1 cellular context compared by ENCODE assay signal in genomic region chr7:149028346-149029109, GRCh38.
TF ChIP-seq lines count a peak whose summit lies in the region.

A gene with protein sequence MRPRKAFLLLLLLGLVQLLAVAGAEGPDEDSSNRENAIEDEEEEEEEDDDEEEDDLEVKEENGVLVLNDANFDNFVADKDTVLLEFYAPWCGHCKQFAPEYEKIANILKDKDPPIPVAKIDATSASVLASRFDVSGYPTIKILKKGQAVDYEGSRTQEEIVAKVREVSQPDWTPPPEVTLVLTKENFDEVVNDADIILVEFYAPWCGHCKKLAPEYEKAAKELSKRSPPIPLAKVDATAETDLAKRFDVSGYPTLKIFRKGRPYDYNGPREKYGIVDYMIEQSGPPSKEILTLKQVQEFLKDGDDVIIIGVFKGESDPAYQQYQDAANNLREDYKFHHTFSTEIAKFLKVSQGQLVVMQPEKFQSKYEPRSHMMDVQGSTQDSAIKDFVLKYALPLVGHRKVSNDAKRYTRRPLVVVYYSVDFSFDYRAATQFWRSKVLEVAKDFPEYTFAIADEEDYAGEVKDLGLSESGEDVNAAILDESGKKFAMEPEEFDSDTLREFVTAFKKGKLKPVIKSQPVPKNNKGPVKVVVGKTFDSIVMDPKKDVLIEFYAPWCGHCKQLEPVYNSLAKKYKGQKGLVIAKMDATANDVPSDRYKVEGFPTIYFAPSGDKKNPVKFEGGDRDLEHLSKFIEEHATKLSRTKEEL (minus strand): TSS chr7:149028505. CDS start chr7:149028408, 97 bp downstream.

TF ChIP-seq in HEK293, 187 proteins besides CTCF, POLR2A, EP300 and RAD21 (continued from another document and continues in another):
- TF ChIP-seq, protein P1, sequence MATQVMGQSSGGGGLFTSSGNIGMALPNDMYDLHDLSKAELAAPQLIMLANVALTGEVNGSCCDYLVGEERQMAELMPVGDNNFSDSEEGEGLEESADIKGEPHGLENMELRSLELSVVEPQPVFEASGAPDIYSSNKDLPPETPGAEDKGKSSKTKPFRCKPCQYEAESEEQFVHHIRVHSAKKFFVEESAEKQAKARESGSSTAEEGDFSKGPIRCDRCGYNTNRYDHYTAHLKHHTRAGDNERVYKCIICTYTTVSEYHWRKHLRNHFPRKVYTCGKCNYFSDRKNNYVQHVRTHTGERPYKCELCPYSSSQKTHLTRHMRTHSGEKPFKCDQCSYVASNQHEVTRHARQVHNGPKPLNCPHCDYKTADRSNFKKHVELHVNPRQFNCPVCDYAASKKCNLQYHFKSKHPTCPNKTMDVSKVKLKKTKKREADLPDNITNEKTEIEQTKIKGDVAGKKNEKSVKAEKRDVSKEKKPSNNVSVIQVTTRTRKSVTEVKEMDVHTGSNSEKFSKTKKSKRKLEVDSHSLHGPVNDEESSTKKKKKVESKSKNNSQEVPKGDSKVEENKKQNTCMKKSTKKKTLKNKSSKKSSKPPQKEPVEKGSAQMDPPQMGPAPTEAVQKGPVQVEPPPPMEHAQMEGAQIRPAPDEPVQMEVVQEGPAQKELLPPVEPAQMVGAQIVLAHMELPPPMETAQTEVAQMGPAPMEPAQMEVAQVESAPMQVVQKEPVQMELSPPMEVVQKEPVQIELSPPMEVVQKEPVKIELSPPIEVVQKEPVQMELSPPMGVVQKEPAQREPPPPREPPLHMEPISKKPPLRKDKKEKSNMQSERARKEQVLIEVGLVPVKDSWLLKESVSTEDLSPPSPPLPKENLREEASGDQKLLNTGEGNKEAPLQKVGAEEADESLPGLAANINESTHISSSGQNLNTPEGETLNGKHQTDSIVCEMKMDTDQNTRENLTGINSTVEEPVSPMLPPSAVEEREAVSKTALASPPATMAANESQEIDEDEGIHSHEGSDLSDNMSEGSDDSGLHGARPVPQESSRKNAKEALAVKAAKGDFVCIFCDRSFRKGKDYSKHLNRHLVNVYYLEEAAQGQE (tag by site-specific recombination; IDR thresholded peaks at IDR 0.05), result no peak; the same call in 1 of the 2 replicates
- TF ChIP-seq GLI4 (tag by site-specific recombination; IDR thresholded peaks at IDR 0.05) (no peak), ZNF302 (tag by site-specific recombination; IDR thresholded peaks at IDR 0.05; ENCODE audit: low read depth) (no peak), ZNF292 (tag by site-specific recombination; IDR thresholded peaks at IDR 0.05; ENCODE audit: borderline replicate concordance, low read depth) (no peak), ZSCAN4 (tag by site-specific recombination; IDR thresholded peaks at IDR 0.05) (no peak), ZNF362 (tag by site-specific recombination; IDR thresholded peaks at IDR 0.05) (no peak), ZNF10 (tag by site-specific recombination; IDR thresholded peaks at IDR 0.05) (0 out of 2 replicates have a peak, but pooled peaks have one; percentile 35), TRIM28 (IDR thresholded peaks at IDR 0.05; ENCODE audit: borderline replicate concordance, low read length) (no peak), ZNF266 (tag by site-specific recombination; IDR thresholded peaks at IDR 0.05; ENCODE audit: low read depth) (no peak), ZFP37 (tag by site-specific recombination; IDR thresholded peaks at IDR 0.05) (no peak), GFI1B (tag by site-specific recombination; IDR thresholded peaks at IDR 0.05) (no peak), ZNF704 (tag by site-specific recombination; IDR thresholded peaks at IDR 0.05) (no peak), ZNF654 (tag by site-specific recombination; IDR thresholded peaks at IDR 0.05; ENCODE audit: low read depth) (no peak), ZNF600 (tag by site-specific recombination; IDR thresholded peaks at IDR 0.05) (peak; percentile 39), ZNF426 (tag by site-specific recombination; IDR thresholded peaks at IDR 0.05) (no peak), GLIS2 (tag by site-specific recombination; IDR thresholded peaks at IDR 0.05) (peak; percentile 99), ZNF560 (tag by site-specific recombination; IDR thresholded peaks at IDR 0.05; ENCODE audit: borderline replicate concordance) (no peak), ZNF610 (tag by site-specific recombination; IDR thresholded peaks at IDR 0.05; ENCODE audit: borderline replicate concordance) (peak; percentile 78), ZNF175 (tag by site-specific recombination; IDR thresholded peaks at IDR 0.05) (no peak), ZNF629 (tag by site-specific recombination; IDR thresholded peaks at IDR 0.05) (no peak), ZNF416 (tag by site-specific recombination; IDR thresholded peaks at IDR 0.05) (no peak), ZNF24 (tag by site-specific recombination; IDR thresholded peaks at IDR 0.05) (0 out of 2 replicates have a peak, but pooled peaks have one; percentile 26), ZNF621 (tag by site-specific recombination; IDR thresholded peaks at IDR 0.05) (no peak), BCL11B (tag by site-specific recombination; IDR thresholded peaks at IDR 0.05; ENCODE audit: low read depth) (no peak), ZNF148 (tag by site-specific recombination; IDR thresholded peaks at IDR 0.05; ENCODE audit: borderline replicate concordance) (no peak), ZNF404 (tag by site-specific recombination; IDR thresholded peaks at IDR 0.05) (no peak), ZNF155 (tag by site-specific recombination; IDR thresholded peaks at IDR 0.05) (no peak), KLF10 (tag by site-specific recombination; IDR thresholded peaks at IDR 0.05) (peak; percentile 81), ZXDB (tag by site-specific recombination; IDR thresholded peaks at IDR 0.05) (peak; percentile 51), ZNF521 (tag by site-specific recombination; IDR thresholded peaks at IDR 0.05) (no peak), ZBTB26 (tag by site-specific recombination; optimal IDR thresholded peaks at IDR 0.05) (peak; percentile 98), ZNF785 (tag by site-specific recombination; IDR thresholded peaks at IDR 0.05) (no peak), TCF7L2 (IDR thresholded peaks at IDR 0.05; ENCODE audit: borderline replicate concordance, low read depth, low read length) (peak; percentile 96), ZNF214 (tag by site-specific recombination; IDR thresholded peaks at IDR 0.05; ENCODE audit: borderline replicate concordance) (no peak), KLF9 (tag by site-specific recombination; IDR thresholded peaks at IDR 0.05; ENCODE audit: low read depth) (peak; percentile 87), SP3 (tag by site-specific recombination; IDR thresholded peaks at IDR 0.05) (peak; percentile 93), ZNF335 (tag by site-specific recombination; conservative IDR thresholded peaks at IDR 0.05) (peak; percentile 90), MZF1 (tag by site-specific recombination; IDR thresholded peaks at IDR 0.05; ENCODE audit: borderline replicate concordance) (no peak), FEZF1 (tag by site-specific recombination; IDR thresholded peaks at IDR 0.05) (no peak), WT1 (tag by site-specific recombination; IDR thresholded peaks at IDR 0.05) (peak; percentile 16), ZNF423 (tag by site-specific recombination; IDR thresholded peaks at IDR 0.05) (no peak)
- TF ChIP-seq, protein P2, sequence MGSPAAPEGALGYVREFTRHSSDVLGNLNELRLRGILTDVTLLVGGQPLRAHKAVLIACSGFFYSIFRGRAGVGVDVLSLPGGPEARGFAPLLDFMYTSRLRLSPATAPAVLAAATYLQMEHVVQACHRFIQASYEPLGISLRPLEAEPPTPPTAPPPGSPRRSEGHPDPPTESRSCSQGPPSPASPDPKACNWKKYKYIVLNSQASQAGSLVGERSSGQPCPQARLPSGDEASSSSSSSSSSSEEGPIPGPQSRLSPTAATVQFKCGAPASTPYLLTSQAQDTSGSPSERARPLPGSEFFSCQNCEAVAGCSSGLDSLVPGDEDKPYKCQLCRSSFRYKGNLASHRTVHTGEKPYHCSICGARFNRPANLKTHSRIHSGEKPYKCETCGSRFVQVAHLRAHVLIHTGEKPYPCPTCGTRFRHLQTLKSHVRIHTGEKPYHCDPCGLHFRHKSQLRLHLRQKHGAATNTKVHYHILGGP (tag by site-specific recombination; IDR thresholded peaks at IDR 0.05), result no peak
- TF ChIP-seq, protein P3, sequence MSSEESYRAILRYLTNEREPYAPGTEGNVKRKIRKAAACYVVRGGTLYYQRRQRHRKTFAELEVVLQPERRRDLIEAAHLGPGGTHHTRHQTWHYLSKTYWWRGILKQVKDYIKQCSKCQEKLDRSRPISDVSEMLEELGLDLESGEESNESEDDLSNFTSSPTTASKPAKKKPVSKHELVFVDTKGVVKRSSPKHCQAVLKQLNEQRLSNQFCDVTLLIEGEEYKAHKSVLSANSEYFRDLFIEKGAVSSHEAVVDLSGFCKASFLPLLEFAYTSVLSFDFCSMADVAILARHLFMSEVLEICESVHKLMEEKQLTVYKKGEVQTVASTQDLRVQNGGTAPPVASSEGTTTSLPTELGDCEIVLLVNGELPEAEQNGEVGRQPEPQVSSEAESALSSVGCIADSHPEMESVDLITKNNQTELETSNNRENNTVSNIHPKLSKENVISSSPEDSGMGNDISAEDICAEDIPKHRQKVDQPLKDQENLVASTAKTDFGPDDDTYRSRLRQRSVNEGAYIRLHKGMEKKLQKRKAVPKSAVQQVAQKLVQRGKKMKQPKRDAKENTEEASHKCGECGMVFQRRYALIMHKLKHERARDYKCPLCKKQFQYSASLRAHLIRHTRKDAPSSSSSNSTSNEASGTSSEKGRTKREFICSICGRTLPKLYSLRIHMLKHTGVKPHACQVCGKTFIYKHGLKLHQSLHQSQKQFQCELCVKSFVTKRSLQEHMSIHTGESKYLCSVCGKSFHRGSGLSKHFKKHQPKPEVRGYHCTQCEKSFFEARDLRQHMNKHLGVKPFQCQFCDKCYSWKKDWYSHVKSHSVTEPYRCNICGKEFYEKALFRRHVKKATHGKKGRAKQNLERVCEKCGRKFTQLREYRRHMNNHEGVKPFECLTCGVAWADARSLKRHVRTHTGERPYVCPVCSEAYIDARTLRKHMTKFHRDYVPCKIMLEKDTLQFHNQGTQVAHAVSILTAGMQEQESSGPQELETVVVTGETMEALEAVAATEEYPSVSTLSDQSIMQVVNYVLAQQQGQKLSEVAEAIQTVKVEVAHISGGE (tag by site-specific recombination; conservative IDR thresholded peaks at IDR 0.05; ENCODE audit: low read depth), result peak; percentile 69
- TF ChIP-seq, protein P4, sequence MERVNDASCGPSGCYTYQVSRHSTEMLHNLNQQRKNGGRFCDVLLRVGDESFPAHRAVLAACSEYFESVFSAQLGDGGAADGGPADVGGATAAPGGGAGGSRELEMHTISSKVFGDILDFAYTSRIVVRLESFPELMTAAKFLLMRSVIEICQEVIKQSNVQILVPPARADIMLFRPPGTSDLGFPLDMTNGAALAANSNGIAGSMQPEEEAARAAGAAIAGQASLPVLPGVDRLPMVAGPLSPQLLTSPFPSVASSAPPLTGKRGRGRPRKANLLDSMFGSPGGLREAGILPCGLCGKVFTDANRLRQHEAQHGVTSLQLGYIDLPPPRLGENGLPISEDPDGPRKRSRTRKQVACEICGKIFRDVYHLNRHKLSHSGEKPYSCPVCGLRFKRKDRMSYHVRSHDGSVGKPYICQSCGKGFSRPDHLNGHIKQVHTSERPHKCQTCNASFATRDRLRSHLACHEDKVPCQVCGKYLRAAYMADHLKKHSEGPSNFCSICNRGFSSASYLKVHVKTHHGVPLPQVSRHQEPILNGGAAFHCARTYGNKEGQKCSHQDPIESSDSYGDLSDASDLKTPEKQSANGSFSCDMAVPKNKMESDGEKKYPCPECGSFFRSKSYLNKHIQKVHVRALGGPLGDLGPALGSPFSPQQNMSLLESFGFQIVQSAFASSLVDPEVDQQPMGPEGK (tag by site-specific recombination; IDR thresholded peaks at IDR 0.05), result peak; percentile 87
